8 cellular contexts compared by ENCODE assay signal in genomic region chr19:7919681-7920519, GRCh38. TPM values are rescaled to one million over a fixed set of nuclear protein-coding genes. Genes with fewer than 3 reads are reported as not detected.
A peak's percentile ranks its signal among the peaks of the same experiment; 100 is the strongest.
DNase-seq lines count a peak whose midpoint lies in the region; ATAC-seq and TF ChIP-seq lines count a peak whose summit lies in the region.

A gene with protein sequence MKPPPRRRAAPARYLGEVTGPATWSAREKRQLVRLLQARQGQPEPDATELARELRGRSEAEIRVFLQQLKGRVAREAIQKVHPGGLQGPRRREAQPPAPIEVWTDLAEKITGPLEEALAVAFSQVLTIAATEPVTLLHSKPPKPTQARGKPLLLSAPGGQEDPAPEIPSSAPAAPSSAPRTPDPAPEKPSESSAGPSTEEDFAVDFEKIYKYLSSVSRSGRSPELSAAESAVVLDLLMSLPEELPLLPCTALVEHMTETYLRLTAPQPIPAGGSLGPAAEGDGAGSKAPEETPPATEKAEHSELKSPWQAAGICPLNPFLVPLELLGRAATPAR (plus strand): TSS chr19:7920338. CDS start chr19:7920367, 29 bp downstream.

- TF ChIP-seq CTCF in AG09319 (IDR thresholded peaks at IDR 0.05; ENCODE audit: low read depth, low read length) (no peak), chondrocyte (IDR thresholded peaks at IDR 0.05) (peak; percentile 44)

- peak within 1 kb of the TSS; percentile 95 for H3K27ac Mint-ChIP-seq in chondrocyte (ENCODE audit: unreplicated experiment)

- H3K36me3 Mint-ChIP-seq in chondrocyte (ENCODE audit: low read depth), result no peaks in the 10 kb centered on the region

- H3K4me3 Mint-ChIP-seq in chondrocyte (ENCODE audit: unreplicated experiment), result peak within 1 kb of the TSS; percentile 82

- DNase-seq in AG09319 (ENCODE audit: extremely low read depth, low read depth) (peak; percentile 87), NCI-H510A (lab: John Stamatoyannopoulos, UW) (peak; percentile 93), chondrocyte (ENCODE audit: low spot score) (peak; percentile 98), kidney tubule cell (ENCODE audit: low spot score) (peak; percentile 96)
- DNase-seq in activated CD4-positive, alpha-beta T cell treated with anti-CD3 and anti-CD28 coated beads for 24 hours (ENCODE audit: low read depth in 2 of 2), result peak; percentile 92 to 96
- DNase-seq in stimulated activated CD4-positive, alpha-beta T cell treated with anti-CD3 and anti-CD28 coated beads, Interleukin-1b, Interleukin-23, amount 100 ng/mL, for 1 hour (ENCODE audit: low read depth in 2 of 2), result peak; percentile 90 to 93

- H3K27me3 Mint-ChIP-seq in chondrocyte (ENCODE audit: low read depth), result no peaks in the 10 kb centered on the region

- H3K9me3 Mint-ChIP-seq in chondrocyte (ENCODE audit: low read depth), result no peaks in the 10 kb centered on the region

- ATAC-seq in GM19025 (IDR thresholded peaks at IDR 0.05; ENCODE audit: low read depth, unreplicated experiment) (peak; percentile 55), HG03378 (IDR thresholded peaks at IDR 0.05; ENCODE audit: unreplicated experiment) (peak; percentile 44)

- H3K4me1 Mint-ChIP-seq in chondrocyte (ENCODE audit: low read depth), result peaks cover 48% of the 10 kb centered on the region

RNA-seq across cellular contexts. Expression of the gene that starts here (rescaled TPM):
- total RNA-seq in chondrocyte, result 17.1 to 27.9 TPM (median 26.4 TPM) in 3 replicates

Comparison
In these comparisons a context has a peak if more than half of its experiments do, and no peak if none do; other contexts are left out.
1. Peak in every context shown above with its lines: DNase-seq and ATAC-seq.